In the genomic region with DNA sequence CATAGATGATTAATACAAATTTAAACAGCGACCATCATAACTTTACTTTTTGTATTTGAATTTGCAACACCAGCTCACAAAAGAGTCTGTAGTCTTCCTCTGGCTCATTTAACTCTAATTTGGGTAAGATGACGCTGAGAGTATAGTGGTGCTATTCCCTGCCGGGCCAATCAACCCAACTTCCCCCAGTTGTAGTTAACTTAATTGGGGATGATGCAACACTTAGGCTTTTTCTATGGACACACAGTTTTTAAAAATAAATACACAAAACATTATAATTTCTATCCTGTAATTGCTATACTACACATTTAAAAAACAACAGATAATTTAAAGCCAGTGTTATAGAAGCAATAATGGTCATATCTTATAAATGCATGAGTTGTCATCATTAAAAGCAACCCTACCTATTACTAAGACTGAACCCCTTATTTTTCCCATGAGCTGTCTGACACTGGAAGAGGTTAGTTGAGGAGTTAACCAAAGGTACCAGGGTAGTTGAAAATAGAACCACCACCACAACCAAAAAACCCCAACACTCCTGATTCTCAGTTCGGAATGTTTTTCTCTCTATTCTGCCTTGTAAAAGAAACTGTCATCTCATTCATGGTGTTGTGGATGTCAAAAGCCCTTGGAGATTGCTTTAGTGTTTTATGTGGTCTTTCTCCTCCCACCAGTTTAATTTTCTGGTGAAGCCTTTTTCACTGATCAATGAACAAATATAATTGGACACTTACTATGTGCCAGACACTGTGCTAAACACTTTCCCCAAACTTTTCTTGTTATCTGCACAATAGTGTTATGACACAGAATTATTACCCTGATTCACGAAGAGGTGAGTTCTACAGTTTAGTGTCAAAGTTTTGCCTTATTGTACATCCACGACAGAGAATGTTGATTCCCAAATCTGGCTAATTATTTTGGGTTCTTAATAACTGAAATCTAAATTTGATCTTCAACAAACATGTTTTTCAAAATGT, we compare ENCODE assay signal across 1 cellular context.
TF ChIP-seq lines count a peak whose summit lies in the region.

No MANE protein-coding gene starts in this region.

TF ChIP-seq in K562, 482 proteins besides CTCF, POLR2A, EP300 and RAD21 (continued from another document and continues in another):
- peak; percentile 42; the same call in 1 of the 2 replicates for TF ChIP-seq NFRKB (IDR thresholded peaks at IDR 0.05; ENCODE audit: low read depth)
- no peak for TF ChIP-seq CCAR2 (IDR thresholded peaks at IDR 0.05; ENCODE audit: low read depth, low read length)
- TF ChIP-seq ZNF197 (CRISPR knock-in tag; IDR thresholded peaks at IDR 0.05; ENCODE audit: low read depth) = no peak
- no peak for TF ChIP-seq NR2C1 (IDR thresholded peaks at IDR 0.05)
- no peak for TF ChIP-seq NR2C1 (tag; IDR thresholded peaks at IDR 0.05)
- TF ChIP-seq, protein P1, sequence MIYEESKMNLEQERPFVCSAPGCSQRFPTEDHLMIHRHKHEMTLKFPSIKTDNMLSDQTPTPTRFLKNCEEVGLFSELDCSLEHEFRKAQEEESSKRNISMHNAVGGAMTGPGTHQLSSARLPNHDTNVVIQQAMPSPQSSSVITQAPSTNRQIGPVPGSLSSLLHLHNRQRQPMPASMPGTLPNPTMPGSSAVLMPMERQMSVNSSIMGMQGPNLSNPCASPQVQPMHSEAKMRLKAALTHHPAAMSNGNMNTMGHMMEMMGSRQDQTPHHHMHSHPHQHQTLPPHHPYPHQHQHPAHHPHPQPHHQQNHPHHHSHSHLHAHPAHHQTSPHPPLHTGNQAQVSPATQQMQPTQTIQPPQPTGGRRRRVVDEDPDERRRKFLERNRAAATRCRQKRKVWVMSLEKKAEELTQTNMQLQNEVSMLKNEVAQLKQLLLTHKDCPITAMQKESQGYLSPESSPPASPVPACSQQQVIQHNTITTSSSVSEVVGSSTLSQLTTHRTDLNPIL (CRISPR knock-in tag; IDR thresholded peaks at IDR 0.05) = no peak
- TF ChIP-seq, protein P2, sequence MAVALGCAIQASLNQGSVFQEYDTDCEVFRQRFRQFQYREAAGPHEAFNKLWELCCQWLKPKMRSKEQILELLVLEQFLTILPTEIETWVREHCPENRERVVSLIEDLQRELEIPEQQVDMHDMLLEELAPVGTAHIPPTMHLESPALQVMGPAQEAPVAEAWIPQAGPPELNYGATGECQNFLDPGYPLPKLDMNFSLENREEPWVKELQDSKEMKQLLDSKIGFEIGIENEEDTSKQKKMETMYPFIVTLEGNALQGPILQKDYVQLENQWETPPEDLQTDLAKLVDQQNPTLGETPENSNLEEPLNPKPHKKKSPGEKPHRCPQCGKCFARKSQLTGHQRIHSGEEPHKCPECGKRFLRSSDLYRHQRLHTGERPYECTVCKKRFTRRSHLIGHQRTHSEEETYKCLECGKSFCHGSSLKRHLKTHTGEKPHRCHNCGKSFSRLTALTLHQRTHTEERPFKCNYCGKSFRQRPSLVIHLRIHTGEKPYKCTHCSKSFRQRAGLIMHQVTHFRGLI (CRISPR knock-in tag; IDR thresholded peaks at IDR 0.05) = no peak
- TF ChIP-seq ZNF431 (CRISPR knock-in tag; IDR thresholded peaks at IDR 0.05) = no peak
- no peak; the same call in 1 of the 2 replicates for TF ChIP-seq MYC (IDR thresholded peaks at IDR 0.05; ENCODE audit: low read depth, low read length)
- TF ChIP-seq MYC (CRISPR knock-in tag; IDR thresholded peaks at IDR 0.05; ENCODE audit: borderline replicate concordance, low read depth) = no peak
- TF ChIP-seq ZNF324 (CRISPR knock-in tag; IDR thresholded peaks at IDR 0.05) = no peak
- no peak for TF ChIP-seq ATF1 (CRISPR knock-in tag; IDR thresholded peaks at IDR 0.05)
- TF ChIP-seq ATF1 (tag; IDR thresholded peaks at IDR 0.05) = no peak
- TF ChIP-seq RBFOX2 (IDR thresholded peaks at IDR 0.05; ENCODE audit: low read depth, low read length) = peak; percentile 63
- TF ChIP-seq SLC30A9 (CRISPR knock-in tag; IDR thresholded peaks at IDR 0.05) = no peak
- TF ChIP-seq, protein P3, sequence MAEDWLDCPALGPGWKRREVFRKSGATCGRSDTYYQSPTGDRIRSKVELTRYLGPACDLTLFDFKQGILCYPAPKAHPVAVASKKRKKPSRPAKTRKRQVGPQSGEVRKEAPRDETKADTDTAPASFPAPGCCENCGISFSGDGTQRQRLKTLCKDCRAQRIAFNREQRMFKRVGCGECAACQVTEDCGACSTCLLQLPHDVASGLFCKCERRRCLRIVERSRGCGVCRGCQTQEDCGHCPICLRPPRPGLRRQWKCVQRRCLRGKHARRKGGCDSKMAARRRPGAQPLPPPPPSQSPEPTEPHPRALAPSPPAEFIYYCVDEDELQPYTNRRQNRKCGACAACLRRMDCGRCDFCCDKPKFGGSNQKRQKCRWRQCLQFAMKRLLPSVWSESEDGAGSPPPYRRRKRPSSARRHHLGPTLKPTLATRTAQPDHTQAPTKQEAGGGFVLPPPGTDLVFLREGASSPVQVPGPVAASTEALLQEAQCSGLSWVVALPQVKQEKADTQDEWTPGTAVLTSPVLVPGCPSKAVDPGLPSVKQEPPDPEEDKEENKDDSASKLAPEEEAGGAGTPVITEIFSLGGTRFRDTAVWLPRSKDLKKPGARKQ (CRISPR knock-in tag; IDR thresholded peaks at IDR 0.05) = no peak; the same call in 1 of the 2 replicates
- TF ChIP-seq HSF4 (CRISPR knock-in tag; IDR thresholded peaks at IDR 0.05; ENCODE audit: borderline replicate concordance) = no peak
- TF ChIP-seq RBM39 (optimal IDR thresholded peaks at IDR 0.05; ENCODE audit: low read depth, low read length) = no peak
- TF ChIP-seq POLR2H (tag; IDR thresholded peaks at IDR 0.05; ENCODE audit: low read depth) = no peak
- TF ChIP-seq, protein P4, sequence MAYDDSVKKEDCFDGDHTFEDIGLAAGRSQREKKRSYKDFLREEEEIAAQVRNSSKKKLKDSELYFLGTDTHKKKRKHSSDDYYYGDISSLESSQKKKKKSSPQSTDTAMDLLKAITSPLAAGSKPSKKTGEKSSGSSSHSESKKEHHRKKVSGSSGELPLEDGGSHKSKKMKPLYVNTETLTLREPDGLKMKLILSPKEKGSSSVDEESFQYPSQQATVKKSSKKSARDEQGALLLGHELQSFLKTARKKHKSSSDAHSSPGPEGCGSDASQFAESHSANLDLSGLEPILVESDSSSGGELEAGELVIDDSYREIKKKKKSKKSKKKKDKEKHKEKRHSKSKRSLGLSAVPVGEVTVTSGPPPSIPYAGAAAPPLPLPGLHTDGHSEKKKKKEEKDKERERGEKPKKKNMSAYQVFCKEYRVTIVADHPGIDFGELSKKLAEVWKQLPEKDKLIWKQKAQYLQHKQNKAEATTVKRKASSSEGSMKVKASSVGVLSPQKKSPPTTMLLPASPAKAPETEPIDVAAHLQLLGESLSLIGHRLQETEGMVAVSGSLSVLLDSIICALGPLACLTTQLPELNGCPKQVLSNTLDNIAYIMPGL (CRISPR knock-in tag; IDR thresholded peaks at IDR 0.05) = no peak
- TF ChIP-seq ZC3H11A (IDR thresholded peaks at IDR 0.05; ENCODE audit: low read depth, low read length) = no peak
- peak; percentile 74; the same call in 1 of the 2 replicates for TF ChIP-seq ATF7 (IDR thresholded peaks at IDR 0.05)
- no peak for TF ChIP-seq GATA2 (CRISPR knock-in tag; IDR thresholded peaks at IDR 0.05)
- TF ChIP-seq GABPB2 (CRISPR knock-in tag; conservative IDR thresholded peaks at IDR 0.05) = no peak
- no peak for TF ChIP-seq MEF2D (tag; conservative IDR thresholded peaks at IDR 0.05; ENCODE audit: low read depth)
- TF ChIP-seq ZNF444 (CRISPR knock-in tag; IDR thresholded peaks at IDR 0.05) = no peak
- no peak for TF ChIP-seq TFAM (CRISPR knock-in tag; conservative IDR thresholded peaks at IDR 0.05)
- TF ChIP-seq ZFPM2 (CRISPR knock-in tag; IDR thresholded peaks at IDR 0.05) = no peak
- no peak for TF ChIP-seq ZNF75A (CRISPR knock-in tag; IDR thresholded peaks at IDR 0.05)
- no peak for TF ChIP-seq STAT5A (IDR thresholded peaks at IDR 0.05; ENCODE audit: borderline replicate concordance, low read length)
- peak; percentile 46 for TF ChIP-seq NFE2 (IDR thresholded peaks at IDR 0.05; ENCODE audit: low read depth)
- no peak; the same call in 1 of the 2 replicates for TF ChIP-seq ZNF766 (CRISPR knock-in tag; conservative IDR thresholded peaks at IDR 0.05)
- TF ChIP-seq MCM2 (IDR thresholded peaks at IDR 0.05; ENCODE audit: low read depth) = 0 out of 2 replicates have a peak, but pooled peaks have one; percentile 49
- TF ChIP-seq, protein P5, sequence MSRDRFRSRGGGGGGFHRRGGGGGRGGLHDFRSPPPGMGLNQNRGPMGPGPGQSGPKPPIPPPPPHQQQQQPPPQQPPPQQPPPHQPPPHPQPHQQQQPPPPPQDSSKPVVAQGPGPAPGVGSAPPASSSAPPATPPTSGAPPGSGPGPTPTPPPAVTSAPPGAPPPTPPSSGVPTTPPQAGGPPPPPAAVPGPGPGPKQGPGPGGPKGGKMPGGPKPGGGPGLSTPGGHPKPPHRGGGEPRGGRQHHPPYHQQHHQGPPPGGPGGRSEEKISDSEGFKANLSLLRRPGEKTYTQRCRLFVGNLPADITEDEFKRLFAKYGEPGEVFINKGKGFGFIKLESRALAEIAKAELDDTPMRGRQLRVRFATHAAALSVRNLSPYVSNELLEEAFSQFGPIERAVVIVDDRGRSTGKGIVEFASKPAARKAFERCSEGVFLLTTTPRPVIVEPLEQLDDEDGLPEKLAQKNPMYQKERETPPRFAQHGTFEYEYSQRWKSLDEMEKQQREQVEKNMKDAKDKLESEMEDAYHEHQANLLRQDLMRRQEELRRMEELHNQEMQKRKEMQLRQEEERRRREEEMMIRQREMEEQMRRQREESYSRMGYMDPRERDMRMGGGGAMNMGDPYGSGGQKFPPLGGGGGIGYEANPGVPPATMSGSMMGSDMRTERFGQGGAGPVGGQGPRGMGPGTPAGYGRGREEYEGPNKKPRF (IDR thresholded peaks at IDR 0.05; ENCODE audit: low read depth, low read length) = no peak
- TF ChIP-seq TCF7 (IDR thresholded peaks at IDR 0.05; ENCODE audit: borderline replicate concordance) = no peak
- TF ChIP-seq RHOXF2B (CRISPR knock-in tag; conservative IDR thresholded peaks at IDR 0.05) = no peak
- no peak for TF ChIP-seq HCFC1 (IDR thresholded peaks at IDR 0.05; ENCODE audit: low read depth, low read length)
- TF ChIP-seq, protein P6, sequence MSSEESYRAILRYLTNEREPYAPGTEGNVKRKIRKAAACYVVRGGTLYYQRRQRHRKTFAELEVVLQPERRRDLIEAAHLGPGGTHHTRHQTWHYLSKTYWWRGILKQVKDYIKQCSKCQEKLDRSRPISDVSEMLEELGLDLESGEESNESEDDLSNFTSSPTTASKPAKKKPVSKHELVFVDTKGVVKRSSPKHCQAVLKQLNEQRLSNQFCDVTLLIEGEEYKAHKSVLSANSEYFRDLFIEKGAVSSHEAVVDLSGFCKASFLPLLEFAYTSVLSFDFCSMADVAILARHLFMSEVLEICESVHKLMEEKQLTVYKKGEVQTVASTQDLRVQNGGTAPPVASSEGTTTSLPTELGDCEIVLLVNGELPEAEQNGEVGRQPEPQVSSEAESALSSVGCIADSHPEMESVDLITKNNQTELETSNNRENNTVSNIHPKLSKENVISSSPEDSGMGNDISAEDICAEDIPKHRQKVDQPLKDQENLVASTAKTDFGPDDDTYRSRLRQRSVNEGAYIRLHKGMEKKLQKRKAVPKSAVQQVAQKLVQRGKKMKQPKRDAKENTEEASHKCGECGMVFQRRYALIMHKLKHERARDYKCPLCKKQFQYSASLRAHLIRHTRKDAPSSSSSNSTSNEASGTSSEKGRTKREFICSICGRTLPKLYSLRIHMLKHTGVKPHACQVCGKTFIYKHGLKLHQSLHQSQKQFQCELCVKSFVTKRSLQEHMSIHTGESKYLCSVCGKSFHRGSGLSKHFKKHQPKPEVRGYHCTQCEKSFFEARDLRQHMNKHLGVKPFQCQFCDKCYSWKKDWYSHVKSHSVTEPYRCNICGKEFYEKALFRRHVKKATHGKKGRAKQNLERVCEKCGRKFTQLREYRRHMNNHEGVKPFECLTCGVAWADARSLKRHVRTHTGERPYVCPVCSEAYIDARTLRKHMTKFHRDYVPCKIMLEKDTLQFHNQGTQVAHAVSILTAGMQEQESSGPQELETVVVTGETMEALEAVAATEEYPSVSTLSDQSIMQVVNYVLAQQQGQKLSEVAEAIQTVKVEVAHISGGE (CRISPR knock-in tag; IDR thresholded peaks at IDR 0.05) = no peak
